Comparison of ENCODE assay signal across 31 cellular contexts in the genomic region with DNA sequence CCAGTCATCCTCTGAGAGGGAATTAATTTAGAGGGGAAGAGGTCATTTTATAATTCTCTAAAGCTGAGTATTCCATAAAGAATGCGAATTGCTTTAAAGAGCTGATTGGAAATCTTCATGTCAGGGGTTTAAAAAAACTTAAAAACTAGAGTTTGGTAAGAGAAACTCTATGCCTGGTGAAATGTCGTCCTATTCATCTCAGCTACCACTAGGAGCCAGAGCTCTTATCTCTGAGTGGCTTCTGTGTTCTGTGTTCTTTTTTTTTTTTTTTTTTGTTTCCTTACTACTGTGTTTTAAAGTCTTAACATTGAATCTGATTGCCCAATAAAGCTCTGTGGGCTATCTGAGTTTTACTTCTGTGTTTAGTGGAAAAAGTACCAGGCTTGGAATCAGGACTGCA.
"Had no signal": no experiment of that assay in that cellular context is flagged by ENCODE, and none has a peak within 500 bp of the region (broad histone marks: within the 10 kb centered on the region; RNA-seq: fewer than 3 reads in every experiment).

No MANE protein-coding gene starts in this region.

- H3K4me1 ChIP-seq: adrenal gland, body of pancreas, colonic mucosa, right lobe of liver, upper lobe of left lung, vagina had no signal

- H3K9me3 ChIP-seq: adrenal gland, body of pancreas, colonic mucosa, ovary, right lobe of liver, upper lobe of left lung, vagina had no signal

- H3K9me3 Mint-ChIP-seq: nephron had no signal

- H3K27me3 Mint-ChIP-seq: activated naive CD8-positive, alpha-beta T cell treated with anti-CD3 and anti-CD28 coated beads for 36 hours; progenitor cell of endocrine pancreas; stimulated activated naive CD8-positive, alpha-beta T cell treated with anti-CD3 and anti-CD28 coated beads, Interleukin-15, Interleukin-2, amounts not matched to agents 100 ng/mL and 50 ng/mL, for 24 hours had no signal

- H3K36me3 ChIP-seq: adrenal gland, cardiac muscle cell, colonic mucosa, ovary, right lobe of liver, upper lobe of left lung, vagina had no signal

- H3K27ac Mint-ChIP-seq: activated naive CD4-positive, alpha-beta T cell treated with anti-CD3 and anti-CD28 coated beads for 36 hours; activated naive CD8-positive, alpha-beta T cell treated with anti-CD3 and anti-CD28 coated beads for 36 hours; activated T-cell treated with anti-CD3 and anti-CD28 coated beads, Interleukin-2, amount 50 U/mL, for 72 hours; progenitor cell of endocrine pancreas; stimulated activated effector memory CD8-positive, alpha-beta T cell treated with anti-CD3 and anti-CD28 coated beads, Interleukin-12 subunit alpha, Interleukin-12 subunit beta, amount 100 ng/mL, for 72 hours; stimulated activated naive CD8-positive, alpha-beta T cell treated with anti-CD3 and anti-CD28 coated beads, Interleukin-15, Interleukin-2, amounts not matched to agents 100 ng/mL and 50 ng/mL, for 24 hours had no signal

- H3K4me3 ChIP-seq: adrenal gland, body of pancreas, cardiac muscle cell, colonic mucosa, dorsolateral prefrontal cortex, ovary, right lobe of liver, upper lobe of left lung, vagina had no signal

- H3K4me3 Mint-ChIP-seq: activated naive CD4-positive, alpha-beta T cell treated with anti-CD3 and anti-CD28 coated beads for 36 hours; activated naive CD8-positive, alpha-beta T cell treated with anti-CD3 and anti-CD28 coated beads for 36 hours; activated T-cell treated with anti-CD3 and anti-CD28 coated beads, Interleukin-2, amount 50 U/mL, for 72 hours; nephron; stimulated activated effector memory CD8-positive, alpha-beta T cell treated with anti-CD3 and anti-CD28 coated beads, Interleukin-12 subunit alpha, Interleukin-12 subunit beta, amount 100 ng/mL, for 72 hours; stimulated activated naive CD8-positive, alpha-beta T cell treated with anti-CD3 and anti-CD28 coated beads, Interleukin-15, Interleukin-2, amounts not matched to agents 100 ng/mL and 50 ng/mL, for 24 hours had no signal

- H3K4me1 Mint-ChIP-seq: activated naive CD8-positive, alpha-beta T cell treated with anti-CD3 and anti-CD28 coated beads for 36 hours; stimulated activated effector memory CD8-positive, alpha-beta T cell treated with anti-CD3 and anti-CD28 coated beads, Interleukin-12 subunit alpha, Interleukin-12 subunit beta, amount 100 ng/mL, for 72 hours had no signal

- DNase-seq: activated CD4-positive, alpha-beta T cell treated with anti-CD3 and anti-CD28 coated beads for 4 hours; activated CD4-positive, alpha-beta T cell treated with anti-CD3 and anti-CD28 coated beads, Interleukin-2, amount 50 U/mL, for 4 hours; activated naive CD4-positive, alpha-beta T cell treated with anti-CD3 and anti-CD28 coated beads for 36 hours; activated naive CD8-positive, alpha-beta T cell treated with anti-CD3 and anti-CD28 coated beads for 36 hours; activated T-cell treated with anti-CD3 and anti-CD28 coated beads for 4 hours; activated T-cell treated with anti-CD3 and anti-CD28 coated beads, Interleukin-2, amount 50 U/mL, for 72 hours; adrenal gland; aorta; body of pancreas; cerebellar nuclear complex; colonic mucosa; dorsolateral prefrontal cortex; effector memory CD4-positive, alpha-beta T cell; erythroblast; foreskin fibroblast; head of caudate nucleus; hippocampal formation; left cardiac atrium; left ventricle myocardium superior; ovary; right lobe of liver; stimulated activated CD4-positive, alpha-beta T cell treated with anti-CD3 and anti-CD28 coated beads, Interleukin-4, amount 100 ng/mL, for 24 hours; substantia nigra; upper lobe of left lung had no signal

- ATAC-seq: activated T-cell treated with anti-CD3 and anti-CD28 coated beads, Interleukin-2, amount 50 U/mL, for 72 hours; body of pancreas; left cardiac atrium; left ventricle myocardium superior; right lobe of liver; stimulated activated effector memory CD8-positive, alpha-beta T cell treated with anti-CD3 and anti-CD28 coated beads, Interleukin-12 subunit alpha, Interleukin-12 subunit beta, amount 100 ng/mL, for 72 hours had no signal

- H3K36me3 Mint-ChIP-seq: activated naive CD8-positive, alpha-beta T cell treated with anti-CD3 and anti-CD28 coated beads for 36 hours; stimulated activated effector memory CD8-positive, alpha-beta T cell treated with anti-CD3 and anti-CD28 coated beads, Interleukin-12 subunit alpha, Interleukin-12 subunit beta, amount 100 ng/mL, for 72 hours had no signal

- H3K27ac ChIP-seq: adrenal gland, body of pancreas, cardiac muscle cell, colonic mucosa, dorsolateral prefrontal cortex, ovary, right lobe of liver, upper lobe of left lung, vagina, VCaP had no signal

- H3K27me3 ChIP-seq: adrenal gland, body of pancreas, cardiac muscle cell, colonic mucosa, dorsolateral prefrontal cortex, ovary, right lobe of liver, upper lobe of left lung, vagina had no signal
